24 cellular contexts compared by ENCODE assay signal in genomic region chr1:205240118-205240517, GRCh38. TPM values are rescaled to one million over a fixed set of nuclear protein-coding genes. Genes with fewer than 3 reads are reported as not detected.
A peak's percentile ranks its signal among the peaks of the same experiment; 100 is the strongest.
DNase-seq lines count a peak whose midpoint lies in the region; ATAC-seq and TF ChIP-seq lines count a peak whose summit lies in the region.
"Had no signal": no experiment of that assay in that cellular context is flagged by ENCODE, and none has a peak within 500 bp of the region (broad histone marks: within the 10 kb centered on the region; RNA-seq: fewer than 3 reads in every experiment).

No MANE protein-coding gene starts in this region.

- no peaks in the 10 kb centered on the region for H3K36me3 Mint-ChIP-seq in activated CD8-positive, alpha-beta memory T cell treated with anti-CD3 and anti-CD28 coated beads, Interleukin-2, amount 10 ng/mL, durations not matched to agents 7 days and 5 days
- no peaks in the 10 kb centered on the region for H3K36me3 Mint-ChIP-seq in T-helper 2 cell treated with Interferon-gamma antibody and Interleukin-4, amounts not matched to agents 5 μg/mL and 100 μg/mL, for 36 hours (ENCODE audit: low read depth)
- H3K36me3 Mint-ChIP-seq: CD14-positive monocyte, natural killer cell had no signal

- CTCF ChIA-PET in activated CD8-positive, alpha-beta memory T cell treated with anti-CD3 and anti-CD28 coated beads, Interleukin-2, amount 10 ng/mL, durations not matched to agents 7 days and 5 days (lab: Charles Lee): interaction anchor here (0.6 to 4.6 kb wide), 4 partner anchors 11 to 1666 kb away, joined by 3 to 28 read pairs (median 12); partner anchors contain the start of gene TMCC2

- H3K27me3 ChIP-seq in stomach: no peaks in the 10 kb centered on the region
- H3K27me3 ChIP-seq: ascending aorta, MG63, vagina had no signal

- TF ChIP-seq EP300 in stomach (IDR thresholded peaks at IDR 0.05): no peak

- no peak overlapping the region for H3K4me3 Mint-ChIP-seq in activated CD8-positive, alpha-beta memory T cell treated with anti-CD3 and anti-CD28 coated beads, Interleukin-2, amount 10 ng/mL, durations not matched to agents 7 days and 5 days
- H3K4me3 Mint-ChIP-seq in T-helper 2 cell treated with Interferon-gamma antibody and Interleukin-4, amounts not matched to agents 5 μg/mL and 100 μg/mL, for 36 hours: no peak overlapping the region
- H3K4me3 Mint-ChIP-seq: CD14-positive monocyte, natural killer cell had no signal

- no peak overlapping the region for H3K4me3 ChIP-seq in stomach
- H3K4me3 ChIP-seq: ascending aorta, MG63, SK-N-MC, skin epidermis, vagina had no signal

- no peak for ATAC-seq in activated CD8-positive, alpha-beta memory T cell treated with anti-CD3 and anti-CD28 coated beads, Interleukin-2, amount 10 ng/mL, durations not matched to agents 7 days and 5 days
- no peak for ATAC-seq in left lobe of liver
- no peak for ATAC-seq in GM21360 (IDR thresholded peaks at IDR 0.05; ENCODE audit: unreplicated experiment)
- ATAC-seq in HG02623 (IDR thresholded peaks at IDR 0.05; ENCODE audit: unreplicated experiment): no peak
- ATAC-seq: activated CD4-positive, CD25-positive, alpha-beta regulatory T cell treated with anti-CD3 and anti-CD28 coated beads, Interleukin-2, amount 50 U/mL, for 24 hours; natural killer cell; Panc1 had no signal

- DNase-seq in activated CD8-positive, alpha-beta memory T cell treated with anti-CD3 and anti-CD28 coated beads, Interleukin-2, amount 50 U/mL, for 48 hours: peak; percentile 50
- DNase-seq in activated CD8-positive, alpha-beta memory T cell treated with anti-CD3 and anti-CD28 coated beads, Interleukin-2, amount 10 ng/mL, durations not matched to agents 7 days and 5 days: no peak
- DNase-seq in SHP77 (lab: John Stamatoyannopoulos, UW) (peak; percentile 56 to 77), left lobe of liver (ENCODE audit: low spot score) (peak; percentile 23), stomach (peak; percentile 15)
- no peak for DNase-seq in T-helper 2 cell treated with Interferon-gamma antibody and Interleukin-4, amounts not matched to agents 5 μg/mL and 100 μg/mL, for 36 hours (ENCODE audit: low spot score)
- DNase-seq: activated naive CD4-positive, alpha-beta T cell treated with anti-CD3 and anti-CD28 coated beads, Interleukin-2, amount 50 U/mL, for 16 hours; cerebellar nuclear complex; DMS153; mammary epithelial cell; MG63; natural killer cell; NCI-H1436 treated with DMSO at 0.1 percent for 48 hours; T1000 had no signal

- no peaks in the 10 kb centered on the region for H3K9me3 Mint-ChIP-seq in activated CD8-positive, alpha-beta memory T cell treated with anti-CD3 and anti-CD28 coated beads, Interleukin-2, amount 10 ng/mL, durations not matched to agents 7 days and 5 days (ENCODE audit: low read depth)
- no peaks in the 10 kb centered on the region for H3K9me3 Mint-ChIP-seq in T-helper 2 cell treated with Interferon-gamma antibody and Interleukin-4, amounts not matched to agents 5 μg/mL and 100 μg/mL, for 36 hours
- H3K9me3 Mint-ChIP-seq: CD14-positive monocyte, natural killer cell had no signal

- no peaks in the 10 kb centered on the region for H3K9me3 ChIP-seq in stomach
- H3K9me3 ChIP-seq: ascending aorta, MG63, vagina had no signal

- intact Hi-C loops in stomach (cut with DNase I; ENCODE audit: low total_unique reads): no loop called here

- H3K27me3 Mint-ChIP-seq in activated CD8-positive, alpha-beta memory T cell treated with anti-CD3 and anti-CD28 coated beads, Interleukin-2, amount 10 ng/mL, durations not matched to agents 7 days and 5 days: peaks cover 21% of the 10 kb centered on the region
- H3K27me3 Mint-ChIP-seq in T-helper 2 cell treated with Interferon-gamma antibody and Interleukin-4, amounts not matched to agents 5 μg/mL and 100 μg/mL, for 36 hours (ENCODE audit: low read depth): peaks cover 2% of the 10 kb centered on the region

- H3K4me1 Mint-ChIP-seq in activated CD8-positive, alpha-beta memory T cell treated with anti-CD3 and anti-CD28 coated beads, Interleukin-2, amount 10 ng/mL, durations not matched to agents 7 days and 5 days: peaks cover 5% of the 10 kb centered on the region
- peaks cover 9% of the 10 kb centered on the region for H3K4me1 Mint-ChIP-seq in T-helper 2 cell treated with Interferon-gamma antibody and Interleukin-4, amounts not matched to agents 5 μg/mL and 100 μg/mL, for 36 hours (ENCODE audit: low read depth)
- H3K4me1 Mint-ChIP-seq: natural killer cell had no signal

- no peak for TF ChIP-seq CTCF in stomach (IDR thresholded peaks at IDR 0.05)

- no peak overlapping the region for H3K27ac Mint-ChIP-seq in activated CD8-positive, alpha-beta memory T cell treated with anti-CD3 and anti-CD28 coated beads, Interleukin-2, amount 10 ng/mL, durations not matched to agents 7 days and 5 days
- H3K27ac Mint-ChIP-seq in T-helper 2 cell treated with Interferon-gamma antibody and Interleukin-4, amounts not matched to agents 5 μg/mL and 100 μg/mL, for 36 hours: no peak overlapping the region
- H3K27ac Mint-ChIP-seq: CD14-positive monocyte, natural killer cell had no signal

- H3K4me1 ChIP-seq in stomach: peaks cover 0 to 7% (median 3%) of the 10 kb centered on the region in 4 donors
- H3K4me1 ChIP-seq: vagina had no signal

- WGBS in stomach, 5 donors: 68 to 87% (median 80%) methylated on average over 6 of the region's 6 CpGs

- peaks cover 0 to 9% (median 6%) of the 10 kb centered on the region in 4 donors for H3K36me3 ChIP-seq in stomach
- H3K36me3 ChIP-seq: MG63, vagina had no signal

- H3K27ac ChIP-seq in stomach: no peak overlapping the region
- H3K27ac ChIP-seq: ascending aorta, parathyroid adenoma, SK-N-MC, skin epidermis, vagina had no signal

- no peak for TF ChIP-seq POLR2A in stomach (IDR thresholded peaks at IDR 0.05)

RNA-seq across cellular contexts. Expression of gene TMCC2, which starts 12.4 kb away (rescaled TPM):
- 1 to 10 TPM; 2.6 to 5.3 TPM for total RNA-seq in activated CD8-positive, alpha-beta memory T cell treated with anti-CD3 and anti-CD28 coated beads, Interleukin-2, amount 10 ng/mL, durations not matched to agents 7 days and 5 days
- total RNA-seq in left lobe of liver: 0.33 TPM
- 1 to 10 TPM in 2 of 5 donors, under 1 TPM in 1, not detected in 2; 0.45 to 3.1 (median 1.4) TPM for total RNA-seq in stomach
- 1 to 10 TPM in 2 of 3 donors, under 1 TPM in 1; 0.78 to 1.8 (median 1.5) TPM for polyA plus RNA-seq in stomach

RNA-seq across cellular contexts. Expression of gene DSTYK, which starts 28.6 kb away (rescaled TPM):
- total RNA-seq in activated CD8-positive, alpha-beta memory T cell treated with anti-CD3 and anti-CD28 coated beads, Interleukin-2, amount 10 ng/mL, durations not matched to agents 7 days and 5 days: 10 to 100 TPM in 1 of 2 experiments, 1 to 10 TPM in 1; 8.7 to 11.6 TPM
- total RNA-seq in left lobe of liver (2.5 TPM), stomach (10 to 100 TPM in 1 of 5 donors, 1 to 10 TPM in 4; 2.9 to 15.2 (median 5.8) TPM)
- polyA plus RNA-seq in stomach: 1 to 10 TPM; 2.4 to 3.3 (median 2.4) TPM

Comparison
In these comparisons a context has a peak if more than half of its experiments do, and no peak if none do; other contexts are left out.
1. DNase-seq: peak in activated CD8-positive, alpha-beta memory T cell treated with anti-CD3 and anti-CD28 coated beads, Interleukin-2, amount 50 U/mL, for 48 hours (single experiment), SHP77 (2 of 2), left lobe of liver (single experiment) and stomach (single experiment); none in activated CD8-positive, alpha-beta memory T cell treated with anti-CD3 and anti-CD28 coated beads, Interleukin-2, amount 10 ng/mL, durations not matched to agents 7 days and 5 days (single experiment) and T-helper 2 cell treated with Interferon-gamma antibody and Interleukin-4, amounts not matched to agents 5 μg/mL and 100 μg/mL, for 36 hours (single experiment).